In genomic region chr3:152738656-152739055, GRCh38 we compare ENCODE assay signal across 19 cellular contexts.
DNase-seq lines count a peak whose midpoint lies in the region; ATAC-seq, FAIRE-seq and TF ChIP-seq lines count a peak whose summit lies in the region.
"Had no signal": no experiment of that assay in that cellular context is flagged by ENCODE, and none has a peak within 500 bp of the region (broad histone marks: within the 10 kb centered on the region; RNA-seq: fewer than 3 reads in every experiment).

No MANE protein-coding gene starts in this region.

- H3K9ac ChIP-seq in kidney (ENCODE audit: low read length in 2 of 2) = no peak overlapping the region
- H3K9ac ChIP-seq: SK-N-SH had no signal

- FAIRE-seq in kidney (lab: Jason Lieb, UNC) = no peak
- FAIRE-seq: H1, islet of Langerhans, urothelium cell line had no signal

- ATAC-seq in HG02763 (IDR thresholded peaks at IDR 0.05; ENCODE audit: unreplicated experiment) (peak; percentile 25), HG02642 (IDR thresholded peaks at IDR 0.05; ENCODE audit: poor library complexity, unreplicated experiment) (no peak)
- ATAC-seq: gastrocnemius medialis, WTC11 had no signal

- H3K9me3 ChIP-seq in kidney (ENCODE audit: control insufficient read depth in 1 of 2, low read length in 2 of 2) = no peaks in the 10 kb centered on the region
- H3K9me3 ChIP-seq: gastrocnemius medialis, prostate gland, SK-N-SH had no signal

- H3K4me1 ChIP-seq in kidney (ENCODE audit: control insufficient read depth in 1 of 2, insufficient read depth in 1 of 2, low read depth in 1 of 2, low read length in 2 of 2) = no peaks in the 10 kb centered on the region
- H3K4me1 ChIP-seq: prostate gland had no signal

- no peak for TF ChIP-seq CTCF in GM12865 (IDR thresholded peaks at IDR 0.05; ENCODE audit: insufficient read depth, low read depth, low read length, missing control alignments)
- TF ChIP-seq CTCF in kidney (IDR thresholded peaks at IDR 0.05; ENCODE audit: borderline replicate concordance, extremely low read depth, insufficient read depth) = no peak

- H3K4me3 ChIP-seq in GM12865 (ENCODE audit: low read depth, low read length) (no peak overlapping the region), kidney (ENCODE audit: low read length in 2 of 2) (no peak overlapping the region)
- H3K4me3 ChIP-seq: coronary artery, gastrocnemius medialis, prostate gland had no signal

- DNase-seq in GM12865 (ENCODE audit: low read depth) (peak; percentile 72), amniotic epithelial cell (ENCODE audit: low read depth) (peak; percentile 31), iris pigment epithelial cell (ENCODE audit: low read depth) (peak; percentile 15), EL (no peak), kidney (no peak), NCI-H2196 (lab: John Stamatoyannopoulos, UW; ENCODE audit: unreplicated experiment) (no peak)
- DNase-seq: activated CD8-positive, alpha-beta memory T cell treated with anti-CD3 and anti-CD28 coated beads, Interleukin-2, amount 50 U/mL, for 48 hours; gastrocnemius medialis; NCI-H2227 treated with DMSO at 0.1 percent for 48 hours; SK-N-SH; stimulated activated CD4-positive, alpha-beta T cell treated with anti-CD3 and anti-CD28 coated beads, Interleukin-1b, Interleukin-23, amount 100 ng/mL, for 48 hours had no signal

- H3K27ac ChIP-seq in kidney (ENCODE audit: low read depth in 2 of 2, low read length in 2 of 2) = no peak overlapping the region
- H3K27ac ChIP-seq: coronary artery, gastrocnemius medialis, prostate gland had no signal

- no peaks in the 10 kb centered on the region for H3K36me3 ChIP-seq in kidney (ENCODE audit: control insufficient read depth in 1 of 2, insufficient read depth in 2 of 2, low read length in 2 of 2)
- H3K36me3 ChIP-seq: gastrocnemius medialis, prostate gland had no signal

- intact Hi-C loops in kidney (cut with DNase I) = no loop called here

Comparison
In these comparisons a context has a peak if more than half of its experiments do, and no peak if none do; other contexts are left out.
1. DNase-seq: peak in GM12865 (single experiment), amniotic epithelial cell (single experiment) and iris pigment epithelial cell (single experiment); none in EL (single experiment), kidney (single experiment) and NCI-H2196 (single experiment).